8 cellular contexts compared by ENCODE assay signal in genomic region chr14:91154851-91155625, GRCh38. TPM values are rescaled to one million over a fixed set of nuclear protein-coding genes. Genes with fewer than 3 reads are reported as not detected.
A peak's percentile ranks its signal among the peaks of the same experiment; 100 is the strongest.
DNase-seq lines count a peak whose midpoint lies in the region; ATAC-seq, FAIRE-seq and TF ChIP-seq lines count a peak whose summit lies in the region.

No MANE protein-coding gene starts in this region.

- no peak overlapping the region for H4K8ac ChIP-seq in IMR-90 (ENCODE audit: low read depth in 2 of 2, low read length in 2 of 2)

- H3K14ac ChIP-seq in IMR-90 (replicated peaks; ENCODE audit: low read depth, low read length) = no peak overlapping the region

- 50% methylated on average over 2 of the region's 16 CpGs; no CpG with 5 or more reads in 1 of the 2 experiments for WGBS in IMR-90 (ENCODE audit: extremely low coverage in 2 of 2, insufficient read length in 1 of 2), 2 experiments
- 11 to 42% methylated on average over 16 of the region's 16 CpGs for WGBS in sigmoid colon, 2 donors

- CTCF ChIA-PET in IMR-90 (lab: Yijun Ruan, JAX) = interaction anchor here (0.6 to 0.8 kb wide), 2 partner anchors 102 to 458 kb away, joined by 3 to 5 read pairs; no protein-coding TSS in a partner anchor

- H3K9me3 ChIP-seq in IMR-90 (ENCODE audit: control insufficient read depth, insufficient read depth, low read length) = no peaks in the 10 kb centered on the region
- H3K9me3 ChIP-seq in Peyer's patch = no peaks in the 10 kb centered on the region
- H3K9me3 ChIP-seq in sigmoid colon = no peaks in the 10 kb centered on the region

- BruUV-seq in IMR-90 (replicated peaks; lab: Mats Ljungman, UMichigan) = no TSS peak

- H4K20me1 ChIP-seq in IMR-90 (ENCODE audit: insufficient read depth, low read length) = no peaks in the 10 kb centered on the region

- no peak overlapping the region for H2BK15ac ChIP-seq in IMR-90 (ENCODE audit: low read depth, low read length)

- no peak overlapping the region for H3K23ac ChIP-seq in IMR-90 (ENCODE audit: low read depth, low read length)

- H3K36me3 ChIP-seq in IMR-90 (ENCODE audit: control insufficient read depth, insufficient read depth, low read length) = peaks cover 6% of the 10 kb centered on the region; the same call in 1 of the 2 replicates
- H3K36me3 ChIP-seq in Peyer's patch = peaks cover 0 to 27% (median 0%) of the 10 kb centered on the region in 3 donors
- H3K36me3 ChIP-seq in sigmoid colon = peaks cover 0 to 26% (median 9%) of the 10 kb centered on the region in 4 donors

- FAIRE-seq in GM12892 (lab: Jason Lieb, UNC) = no peak

- no peak overlapping the region for H4K91ac ChIP-seq in IMR-90 (ENCODE audit: insufficient read depth, low read depth, low read length)

- peak; percentile 77 for ATAC-seq in IMR-90 (ENCODE audit: low read depth)
- no peak for ATAC-seq in HG03045 (IDR thresholded peaks at IDR 0.05; ENCODE audit: unreplicated experiment)
- ATAC-seq in HG02938 (IDR thresholded peaks at IDR 0.05; ENCODE audit: unreplicated experiment) = no peak

- H2AK9ac ChIP-seq in IMR-90 (replicated peaks; ENCODE audit: low read depth, low read length, poor library complexity) = no peak overlapping the region

- no peak overlapping the region for H3K18ac ChIP-seq in IMR-90 (ENCODE audit: low read depth, low read length)

- dilution Hi-C loops in IMR-90 (cut with HindIII; ENCODE audit: low sequenced_read_pairs, unreplicated experiment) = no loop called here

- no peak overlapping the region for H3K56ac ChIP-seq in IMR-90 (ENCODE audit: extremely low read depth, insufficient read depth, low read length)

- peaks cover 2% of the 10 kb centered on the region; the same call in 1 of the 2 replicates for H3K9me1 ChIP-seq in IMR-90 (ENCODE audit: insufficient read depth, low read length)

- DNase-seq in COLO668 (lab: John Stamatoyannopoulos, UW; ENCODE audit: unreplicated experiment) = peak; percentile 91
- peak; percentile 72 for DNase-seq in IMR-90
- peak; percentile 25 to 93 (median 77) for DNase-seq in Peyer's patch
- DNase-seq in fibroblast of pulmonary artery (ENCODE audit: low read depth) = peak; percentile 57
- peak; percentile 92 for DNase-seq in sigmoid colon
- DNase-seq in GM12892 (ENCODE audit: insufficient read length) = no peak

- H3K4me1 ChIP-seq in IMR-90 (ENCODE audit: control insufficient read depth, insufficient read depth, low read length) = peaks cover 10% of the 10 kb centered on the region
- H3K4me1 ChIP-seq in Peyer's patch = peaks cover 0 to 40% (median 0%) of the 10 kb centered on the region in 4 donors
- H3K4me1 ChIP-seq in sigmoid colon = peaks cover 0 to 35% (median 25%) of the 10 kb centered on the region in 4 donors

- in situ Hi-C loops in IMR-90 (cut with MboI; ENCODE audit: low sequenced_read_pairs) = loop anchor here (25.0 kb wide), 2 partner anchors 768 to 868 kb away; partner anchors contain the start of gene CALM1

- peak overlapping the region; percentile 32; the same call in 1 of the 2 replicates for H2AK5ac ChIP-seq in IMR-90 (ENCODE audit: low read depth, low read length)

- H3K4ac ChIP-seq in IMR-90 (ENCODE audit: low read depth, low read length) = peak overlapping the region; percentile 40

- H3K27me3 ChIP-seq in IMR-90 (ENCODE audit: control insufficient read depth, insufficient read depth, low read length) (peaks cover 16% of the 10 kb centered on the region), Peyer's patch (no peaks in the 10 kb centered on the region), sigmoid colon (no peaks in the 10 kb centered on the region)

- no peak for TF ChIP-seq CTCF in IMR-90 (conservative IDR thresholded peaks at IDR 0.05; ENCODE audit: low read depth, low read length)
- no peak for TF ChIP-seq CTCF in Peyer's patch (IDR thresholded peaks at IDR 0.05)
- no peak for TF ChIP-seq CTCF in fibroblast of pulmonary artery (IDR thresholded peaks at IDR 0.05; ENCODE audit: low read length, missing control alignments)
- TF ChIP-seq CTCF in sigmoid colon (IDR thresholded peaks at IDR 0.05) = no peak

- TF ChIP-seq POLR2A in IMR-90 (IDR thresholded peaks at IDR 0.05; ENCODE audit: low read depth, low read length) (no peak), Peyer's patch (IDR thresholded peaks at IDR 0.05) (no peak), sigmoid colon (IDR thresholded peaks at IDR 0.05) (no peak), GM12892 (IDR thresholded peaks at IDR 0.05; ENCODE audit: low read depth, low read length) (no peak)

- intact Hi-C loops in IMR-90 (cut with micrococcal nuclease) = no loop called here
- intact Hi-C loops in sigmoid colon (cut with DNase I) = no loop called here

- H4K5ac ChIP-seq in IMR-90 (ENCODE audit: low read depth, low read length) = no peak overlapping the region

- TF ChIP-seq RAD21 in IMR-90 (IDR thresholded peaks at IDR 0.05; ENCODE audit: low read length) = no peak

- no peak for TF ChIP-seq EP300 in sigmoid colon (IDR thresholded peaks at IDR 0.05)

- H2AFZ ChIP-seq in IMR-90 (replicated peaks; ENCODE audit: low read length, poor library complexity) = no peak overlapping the region

- peak overlapping the region; percentile 14; the same call in 1 of the 2 replicates for H2BK20ac ChIP-seq in IMR-90 (ENCODE audit: low read depth, low read length)

- no peaks in the 10 kb centered on the region for H3K79me1 ChIP-seq in IMR-90 (ENCODE audit: low read depth in 1 of 2, low read length in 2 of 2)

- H2BK120ac ChIP-seq in IMR-90 (ENCODE audit: low read depth, low read length) = 0 out of 2 replicates have a peak overlapping the region, but pooled peaks have one; percentile 16

- H3K9ac ChIP-seq in IMR-90 (ENCODE audit: low read depth, low read length) = no peak overlapping the region

- no peak overlapping the region for H2BK5ac ChIP-seq in IMR-90 (ENCODE audit: low read depth, low read length, poor library complexity, severe bottlenecking)

- POLR2A ChIA-PET in IMR-90 (lab: Charles Lee; ENCODE audit: unreplicated experiment) = no interaction called here

- H3K4me2 ChIP-seq in IMR-90 (ENCODE audit: low read depth, low read length) = no peak overlapping the region

- H3K27ac ChIP-seq in IMR-90 (ENCODE audit: insufficient read depth, low read length) = no peak overlapping the region
- H3K27ac ChIP-seq in Peyer's patch = peak overlapping the region in 2 of 4 donors; percentile 20 to 60
- H3K27ac ChIP-seq in sigmoid colon = peak overlapping the region; percentile 61 to 81 (median 78)

- H3K4me3 ChIP-seq in IMR-90 (ENCODE audit: insufficient read depth, low read depth, low read length) (no peak overlapping the region), Peyer's patch (no peak overlapping the region), fibroblast of pulmonary artery (replicated peaks; ENCODE audit: low read depth, low read length) (no peak overlapping the region), sigmoid colon (no peak overlapping the region)

TF ChIP-seq in IMR-90, 13 proteins besides CTCF, POLR2A, EP300 and RAD21:
- TF ChIP-seq, protein P1, sequence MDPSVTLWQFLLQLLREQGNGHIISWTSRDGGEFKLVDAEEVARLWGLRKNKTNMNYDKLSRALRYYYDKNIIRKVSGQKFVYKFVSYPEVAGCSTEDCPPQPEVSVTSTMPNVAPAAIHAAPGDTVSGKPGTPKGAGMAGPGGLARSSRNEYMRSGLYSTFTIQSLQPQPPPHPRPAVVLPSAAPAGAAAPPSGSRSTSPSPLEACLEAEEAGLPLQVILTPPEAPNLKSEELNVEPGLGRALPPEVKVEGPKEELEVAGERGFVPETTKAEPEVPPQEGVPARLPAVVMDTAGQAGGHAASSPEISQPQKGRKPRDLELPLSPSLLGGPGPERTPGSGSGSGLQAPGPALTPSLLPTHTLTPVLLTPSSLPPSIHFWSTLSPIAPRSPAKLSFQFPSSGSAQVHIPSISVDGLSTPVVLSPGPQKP (IDR thresholded peaks at IDR 0.05; ENCODE audit: borderline replicate concordance, low read depth, low read length) = no peak
- TF ChIP-seq BHLHE40 (IDR thresholded peaks at IDR 0.05; ENCODE audit: low read depth, low read length) (no peak), CHD1 (IDR thresholded peaks at IDR 0.05; ENCODE audit: low read depth, low read length) (no peak), MXI1 (IDR thresholded peaks at IDR 0.05; ENCODE audit: borderline replicate concordance, low read depth, low read length) (no peak), RFX5 (IDR thresholded peaks at IDR 0.05; ENCODE audit: low read depth, low read length) (no peak), NFE2L2 (IDR thresholded peaks at IDR 0.05; ENCODE audit: low read depth, low read length) (no peak), CEBPB (IDR thresholded peaks at IDR 0.05; ENCODE audit: low read depth, low read length) (no peak), MAFK (IDR thresholded peaks at IDR 0.05; ENCODE audit: low read depth, low read length) (no peak), FOS (IDR thresholded peaks at IDR 0.05; ENCODE audit: low read depth, low read length) (no peak), SMC3 (IDR thresholded peaks at IDR 0.05; ENCODE audit: low read depth, low read length) (no peak), RCOR1 (IDR thresholded peaks at IDR 0.05; ENCODE audit: insufficient replicate concordance, low read length) (no peak)
TF ChIP-seq in IMR-90: peak in this region for 0.

RNA-seq across cellular contexts. Expression of gene DGLUCY, which starts 41.2 kb away (rescaled TPM):
- total RNA-seq in IMR-90 (2012; rRNA removed) (8.6 and 13.3 TPM in 2 replicates), Peyer's patch (100 to 1,000 TPM in 2 of 4 donors, 10 to 100 TPM in 2; 47.1 to 145 (median 102) TPM), sigmoid colon (10 to 100 TPM; 44.4 to 99.4 (median 68.0) TPM)
- polyA plus RNA-seq in IMR-90 (2012; rRNA removed) (7.5 and 8.5 TPM in 2 replicates), sigmoid colon (10 to 100 TPM; 14.4 to 49.8 (median 16.2) TPM)
- 3.9 and 6.8 TPM in 2 replicates for polyA plus RNA-seq in IMR-90 (2012; cell fraction: cytosol; rRNA removed)
- 13.4 and 17.4 TPM in 2 replicates for polyA plus RNA-seq in IMR-90 (2012; cell fraction: nucleus; rRNA removed; ENCODE audit: low replicate concordance)
- polyA plus RNA-seq in GM12892 (2012; ENCODE audit: missing spikeins) = 42.7 TPM
